Comparison of ENCODE assay signal across 7 cellular contexts in genomic region chr19:681029-681626, GRCh38. TPM values are rescaled to one million over a fixed set of nuclear protein-coding genes. Genes with fewer than 3 reads are reported as not detected.
A peak's percentile ranks its signal among the peaks of the same experiment; 100 is the strongest.
DNase-seq lines count a peak whose midpoint lies in the region; ATAC-seq and TF ChIP-seq lines count a peak whose summit lies in the region.
"Had no signal": no experiment of that assay in that cellular context is flagged by ENCODE, and none has a peak within 500 bp of the region (broad histone marks: within the 10 kb centered on the region; RNA-seq: fewer than 3 reads in every experiment).

No MANE protein-coding gene starts in this region.

- H4K20me1 ChIP-seq in SK-N-SH (ENCODE audit: insufficient read depth), result no peaks in the 10 kb centered on the region

- peaks cover 26% of the 10 kb centered on the region for H3K79me2 ChIP-seq in SK-N-SH (ENCODE audit: insufficient read depth)

- H3K4me1 ChIP-seq in SK-N-SH (ENCODE audit: control insufficient read depth in 1 of 2, insufficient read depth in 2 of 2, low read depth in 1 of 2, low read length in 1 of 2) (peaks cover 8 to 24% of the 10 kb centered on the region in 2 experiments; a peak in 3 of 4 replicates), cardiac muscle cell (ENCODE audit: low read depth) (no peaks in the 10 kb centered on the region), stomach smooth muscle (ENCODE audit: control insufficient read depth, insufficient read depth, low read length) (peaks cover 23% of the 10 kb centered on the region)

- H3K27me3 ChIP-seq in GM06990 (replicated peaks; ENCODE audit: control insufficient read depth, insufficient read depth, low read length) (no peaks in the 10 kb centered on the region), SK-N-SH (ENCODE audit: insufficient read depth) (no peaks in the 10 kb centered on the region), cardiac muscle cell (no peaks in the 10 kb centered on the region), stomach smooth muscle (ENCODE audit: control insufficient read depth in 1 of 2, insufficient read depth in 2 of 2, low read length in 2 of 2) (peaks cover 0 to 2% of the 10 kb centered on the region in 2 donors)
- H3K27me3 ChIP-seq: thyroid gland had no signal

- H3K9me2 ChIP-seq in SK-N-SH, result no peaks in the 10 kb centered on the region

- H3K36me3 ChIP-seq in GM06990 (ENCODE audit: control insufficient read depth, insufficient read depth, low read length) (no peaks in the 10 kb centered on the region), SK-N-SH (replicated peaks in 1 of 2; ENCODE audit: control insufficient read depth in 1 of 2, insufficient read depth in 2 of 2, low read length in 1 of 2) (peaks cover 0 to 3% of the 10 kb centered on the region in 2 experiments), cardiac muscle cell (no peaks in the 10 kb centered on the region), stomach smooth muscle (ENCODE audit: control insufficient read depth in 2 of 2, insufficient read depth in 2 of 2, low read length in 2 of 2) (peaks cover 0 to 2% of the 10 kb centered on the region in 2 donors)
- H3K36me3 ChIP-seq: thyroid gland had no signal

- CTCF ChIA-PET in SK-N-SH (lab: Yijun Ruan, JAX), result interaction anchor here (4.7 kb wide), 1 partner anchor 22 kb away, joined by 27 read pairs; no protein-coding TSS in a partner anchor

- peak overlapping the region; percentile 48 to 93; a peak in 3 of 4 replicates for H3K27ac ChIP-seq in SK-N-SH (ENCODE audit: low read depth in 2 of 2, low read length in 1 of 2)
- H3K27ac ChIP-seq in cardiac muscle cell, result peak overlapping the region; percentile 93
- peak overlapping the region; percentile 74 for H3K27ac ChIP-seq in stomach smooth muscle (ENCODE audit: low read length)

- peaks cover 5% of the 10 kb centered on the region for H3F3A ChIP-seq in SK-N-SH (replicated peaks; ENCODE audit: insufficient read depth)

- H3K9me3 ChIP-seq in SK-N-SH (no peaks in the 10 kb centered on the region), cardiac muscle cell (ENCODE audit: low read depth) (no peaks in the 10 kb centered on the region), stomach smooth muscle (ENCODE audit: control insufficient read depth in 2 of 2, low read length in 2 of 2) (no peaks in the 10 kb centered on the region)
- H3K9me3 ChIP-seq: thyroid gland had no signal

- no peak for ATAC-seq in HG02678 (IDR thresholded peaks at IDR 0.05; ENCODE audit: unreplicated experiment)

- WGBS in SK-N-SH (ENCODE audit: low lambda C conversion rate), result 60% methylated on average over 21 of the region's 40 CpGs

- TF ChIP-seq CTCF in GM06990 (IDR thresholded peaks at IDR 0.05; ENCODE audit: insufficient read depth, low read length, poor library complexity, severe bottlenecking), result no peak
- TF ChIP-seq CTCF in SK-N-SH (IDR thresholded peaks at IDR 0.05), result no peak
- TF ChIP-seq CTCF in cardiac muscle cell (IDR thresholded peaks at IDR 0.05; ENCODE audit: low read depth, low read length), result no peak

- no peak for TF ChIP-seq EP300 in SK-N-SH (IDR thresholded peaks at IDR 0.05; ENCODE audit: borderline replicate concordance in 1 of 2, low read depth in 1 of 2, low read length in 1 of 2)

- H3K9ac ChIP-seq in SK-N-SH (no peak overlapping the region; the same call in 1 of the 2 replicates), stomach smooth muscle (ENCODE audit: low read length in 2 of 2) (peak overlapping the region in 1 of 2 donors; percentile 53)

- DNase-seq in GM06990 (ENCODE audit: extremely low read depth, insufficient read length) (peak; percentile 66), SK-N-SH (peak; percentile 97), cardiac muscle cell (ENCODE audit: low read depth in 1 of 2, low spot score in 1 of 2) (no peak), SIG-M5 (lab: John Stamatoyannopoulos, UW) (no peak)

- peak overlapping the region; percentile 64; the same call in 1 of the 2 replicates for H3K4me2 ChIP-seq in SK-N-SH

- H2AFZ ChIP-seq in SK-N-SH (ENCODE audit: low read depth), result no peak overlapping the region

- no peak overlapping the region for H3K4me3 ChIP-seq in GM06990 (replicated peaks; ENCODE audit: low read depth, low read length)
- peak overlapping the region in 1 of 2 experiments; percentile 54; a peak in 1 of 4 replicates for H3K4me3 ChIP-seq in SK-N-SH (ENCODE audit: low read depth in 2 of 2, low read length in 1 of 2)
- peak overlapping the region; percentile 50 for H3K4me3 ChIP-seq in cardiac muscle cell
- peak overlapping the region in 1 of 2 donors; percentile 71 for H3K4me3 ChIP-seq in stomach smooth muscle (ENCODE audit: low read length in 2 of 2)

- POLR2A ChIA-PET in SK-N-SH (lab: Yijun Ruan, JAX), result interaction anchor here (0.9 kb wide), 1 partner anchor 24 kb away, joined by 4 read pairs; no protein-coding TSS in a partner anchor

- TF ChIP-seq RAD21 in SK-N-SH (IDR thresholded peaks at IDR 0.05; ENCODE audit: low read length), result no peak

TF ChIP-seq in SK-N-SH, 30 proteins besides CTCF, POLR2A, EP300 and RAD21:
- TF ChIP-seq REST (IDR thresholded peaks at IDR 0.05; ENCODE audit: low read depth, low read length) (no peak), MEF2A (IDR thresholded peaks at IDR 0.05; ENCODE audit: borderline replicate concordance, low read depth) (no peak), YY1 (IDR thresholded peaks at IDR 0.05; ENCODE audit: low read depth) (no peak), NRF1 (IDR thresholded peaks at IDR 0.05; ENCODE audit: low read depth, low read length) (no peak), POLR2AphosphoS5 (IDR thresholded peaks at IDR 0.05; ENCODE audit: low read depth, low read length) (no peak), RXRA (IDR thresholded peaks at IDR 0.05; ENCODE audit: borderline replicate concordance, low read depth) (no peak), FOXM1 (IDR thresholded peaks at IDR 0.05; ENCODE audit: low read depth) (no peak), CHD2 (IDR thresholded peaks at IDR 0.05; ENCODE audit: low read length, partially characterized antibody) (no peak), GABPA (IDR thresholded peaks at IDR 0.05; ENCODE audit: low read depth) (no peak), MXI1 (IDR thresholded peaks at IDR 0.05; ENCODE audit: low read depth, low read length) (no peak), TAF1 (IDR thresholded peaks at IDR 0.05; ENCODE audit: borderline replicate concordance, low read depth, low read length) (no peak), EZH2phosphoT487 (IDR thresholded peaks at IDR 0.05; ENCODE audit: borderline replicate concordance, low read depth) (no peak), FOXJ3 (CRISPR knock-in tag; IDR thresholded peaks at IDR 0.05) (no peak), NFIC (IDR thresholded peaks at IDR 0.05; ENCODE audit: borderline replicate concordance) (no peak), SIN3A (IDR thresholded peaks at IDR 0.05; ENCODE audit: borderline replicate concordance, low read depth, low read length) (no peak), JUND (IDR thresholded peaks at IDR 0.05) (no peak)

RNA-seq across cellular contexts. Expression of gene FSTL3, which starts 4.9 kb away (rescaled TPM):
- polyA plus RNA-seq in SK-N-SH (2012; rRNA removed) (64.4 and 73.0 TPM in 2 replicates), cardiac muscle cell (33.0 and 34.7 TPM in 2 replicates)
- 33.6 and 47.9 TPM in 2 replicates for polyA plus RNA-seq in SK-N-SH (2012; cell fraction: cytosol; rRNA removed)
- polyA plus RNA-seq in SK-N-SH (2012; cell fraction: nucleus; rRNA removed), result 259 and 359 TPM in 2 replicates
- 44.4 and 46.9 TPM in 2 replicates for total RNA-seq in cardiac muscle cell

RNA-seq across cellular contexts. Expression of gene PRSS57, which starts 14.1 kb away (rescaled TPM):
- polyA plus RNA-seq in SK-N-SH (2012; rRNA removed), result not detected in 2 replicates
- polyA plus RNA-seq in SK-N-SH (2012; cell fraction: cytosol; rRNA removed), result not detected in 2 replicates
- polyA plus RNA-seq in SK-N-SH (2012; cell fraction: nucleus; rRNA removed), result 0.05 and 0.14 TPM in 2 replicates
- not detected in 2 replicates for total RNA-seq in cardiac muscle cell
- polyA plus RNA-seq in cardiac muscle cell, result 0.22 TPM in 1 of 2 replicates, not detected in the other
- total RNA-seq: thyroid gland had no signal

RNA-seq across cellular contexts. Expression of gene RNF126, which starts 18.1 kb away (rescaled TPM):
- polyA plus RNA-seq in SK-N-SH (2012; rRNA removed) (9.0 and 12.9 TPM in 2 replicates), cardiac muscle cell (88.7 and 92.1 TPM in 2 replicates)
- polyA plus RNA-seq in SK-N-SH (2012; cell fraction: cytosol; rRNA removed), result 11.9 and 17.2 TPM in 2 replicates
- 43.5 and 64.4 TPM in 2 replicates for polyA plus RNA-seq in SK-N-SH (2012; cell fraction: nucleus; rRNA removed)
- total RNA-seq in cardiac muscle cell, result 76.6 and 78.5 TPM in 2 replicates

RNA-seq across cellular contexts. Expression of gene PALM, which starts 27.6 kb away (rescaled TPM):
- 6.2 and 15.6 TPM in 2 replicates for polyA plus RNA-seq in SK-N-SH (2012; rRNA removed)
- 7.7 and 9.4 TPM in 2 replicates for polyA plus RNA-seq in SK-N-SH (2012; cell fraction: cytosol; rRNA removed)
- 14.9 and 18.0 TPM in 2 replicates for polyA plus RNA-seq in SK-N-SH (2012; cell fraction: nucleus; rRNA removed)
- 63.5 and 105 TPM in 2 replicates for total RNA-seq in cardiac muscle cell
- 23.0 and 33.0 TPM in 2 replicates for polyA plus RNA-seq in cardiac muscle cell

RNA-seq across cellular contexts. Expression of gene FGF22, which starts 41.4 kb away (rescaled TPM):
- polyA plus RNA-seq in SK-N-SH (2012; rRNA removed) (0.62 and 0.93 TPM in 2 replicates), cardiac muscle cell (0.92 TPM in 1 of 2 replicates, not detected in the other)
- polyA plus RNA-seq in SK-N-SH (2012; cell fraction: cytosol; rRNA removed), result 0.16 and 0.27 TPM in 2 replicates
- polyA plus RNA-seq in SK-N-SH (2012; cell fraction: nucleus; rRNA removed), result 3.5 and 4.7 TPM in 2 replicates
- not detected in 2 replicates for total RNA-seq in cardiac muscle cell
- total RNA-seq: thyroid gland had no signal

Comparison
In these comparisons a context has a peak if more than half of its experiments do, and no peak if none do; other contexts are left out.
1. DNase-seq: peak in GM06990 (single experiment) and SK-N-SH (single experiment); none in cardiac muscle cell (0 of 2) and SIG-M5 (single experiment).
2. Peak in every context shown above with its lines, with median percentiles within 50 percentile points of each other: H3K27ac ChIP-seq.